ENCODE assay signal across 5 cellular contexts in genomic region chr2:100399714-100400113, GRCh38. TPM values are rescaled to one million over a fixed set of nuclear protein-coding genes. Genes with fewer than 3 reads are reported as not detected.
"Had no signal": no experiment of that assay in that cellular context is flagged by ENCODE, and none has a peak within 500 bp of the region (broad histone marks: within the 10 kb centered on the region; RNA-seq: fewer than 3 reads in every experiment).

No MANE protein-coding gene starts in this region.

- H3K9me3 Mint-ChIP-seq: GM23338, H9 had no signal

- H3K4me3 ChIP-seq: GM23338 had no signal

- DNase-seq: H9, HCEC 1CT, IMR-90 had no signal

- H3K4me3 Mint-ChIP-seq: GM23338, H9 had no signal

- H3K4me2 ChIP-seq: GM23338 had no signal

- H3K27ac Mint-ChIP-seq: GM23338, H9 had no signal

- H2AFZ ChIP-seq: GM23338 had no signal

RNA-seq across cellular contexts. Expression of gene CHST10, which starts 17.8 kb away (rescaled TPM):
- total RNA-seq: HT-29 had no signal
